20 cellular contexts compared by ENCODE assay signal in the genomic region with DNA sequence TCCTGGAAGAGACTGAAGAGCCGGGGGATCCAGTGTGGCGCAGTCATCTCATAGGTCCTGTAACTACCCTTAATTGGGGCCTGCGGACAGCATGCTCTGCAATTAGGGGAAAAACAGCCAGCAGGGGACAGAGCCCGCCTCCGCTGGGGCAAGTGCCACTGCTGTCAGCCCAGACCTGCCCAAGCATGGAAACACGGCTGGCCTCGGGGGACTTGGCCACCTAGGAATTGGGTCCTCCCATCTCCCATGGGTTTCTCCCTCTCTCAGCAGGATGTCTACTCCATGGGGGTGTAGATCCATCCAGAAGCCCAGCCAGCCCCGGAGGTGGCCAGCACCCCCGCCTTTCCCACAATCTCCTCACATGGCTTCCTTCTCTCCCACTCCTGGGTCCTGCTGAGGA. TPM values are rescaled to one million over a fixed set of nuclear protein-coding genes. Genes with fewer than 3 reads are reported as not detected.
A peak's percentile ranks its signal among the peaks of the same experiment; 100 is the strongest.
DNase-seq lines count a peak whose midpoint lies in the region; ATAC-seq and TF ChIP-seq lines count a peak whose summit lies in the region.
"Had no signal": no experiment of that assay in that cellular context is flagged by ENCODE, and none has a peak within 500 bp of the region (broad histone marks: within the 10 kb centered on the region; RNA-seq: fewer than 3 reads in every experiment).

No MANE protein-coding gene starts in this region.

- no peak overlapping the region for H3K27ac ChIP-seq in SK-N-SH (ENCODE audit: low read depth in 2 of 2, low read length in 1 of 2)
- H3K27ac ChIP-seq in foreskin keratinocyte: no peak overlapping the region
- H3K27ac ChIP-seq in WERI-Rb-1: no peak overlapping the region
- H3K27ac ChIP-seq: C4-2B, esophagus squamous epithelium, KMS-11 had no signal

- H3K27me3 Mint-ChIP-seq in stimulated activated naive B cell treated with anti-CD40 and anti-IgM and Interleukin-4, amounts not matched to agents 10 μg/mL and 1 μg/mL and 100 μg/mL, for 72 hours: peaks cover 17 to 28% of the 10 kb centered on the region in 2 donors

- peak overlapping the region; percentile 25 for H3K27ac Mint-ChIP-seq in stimulated activated naive B cell treated with anti-CD40 and anti-IgM and Interleukin-4, amounts not matched to agents 10 μg/mL and 1 μg/mL and 100 μg/mL, for 72 hours
- H3K27ac Mint-ChIP-seq: activated CD8-positive, alpha-beta memory T cell treated with anti-CD3 and anti-CD28 coated beads, Interleukin-2, amount 10 ng/mL, durations not matched to agents 7 days and 5 days; activated T-helper 2 cell treated with anti-CD3 and anti-CD28 coated beads, Interferon-gamma antibody, Interleukin-2, Interleukin-4, amounts not matched to agents 10 μg/mL and 5 μg/mL and 100 μg/mL, durations not matched to agents 14 hours and 24 hours and 36 hours had no signal

- POLR2A ChIA-PET in SK-N-SH (lab: Yijun Ruan, JAX): no interaction called here

- H3K9me3 ChIP-seq in SK-N-SH (no peaks in the 10 kb centered on the region), WERI-Rb-1 (ENCODE audit: severe bottlenecking) (peaks cover 2% of the 10 kb centered on the region)

- no peak overlapping the region for H2AFZ ChIP-seq in SK-N-SH (ENCODE audit: low read depth)

- DNase-seq in SK-N-SH (no peak), NCI-H69 (lab: John Stamatoyannopoulos, UW) (peak; percentile 84), foreskin keratinocyte (no peak), T-helper 2 cell (no peak), WERI-Rb-1 (no peak)
- no peak for DNase-seq in stimulated activated naive B cell treated with anti-CD40 and anti-IgM and Interleukin-4, amounts not matched to agents 10 μg/mL and 1 μg/mL and 100 μg/mL, for 72 hours
- DNase-seq: activated CD8-positive, alpha-beta memory T cell treated with anti-CD3 and anti-CD28 coated beads, Interleukin-2, amount 10 ng/mL, durations not matched to agents 7 days and 5 days; effector memory CD4-positive, alpha-beta T cell; esophagus squamous epithelium; naive thymus-derived CD4-positive, alpha-beta T cell; NCI-H1048 had no signal

- H3K36me3 ChIP-seq in SK-N-SH (replicated peaks in 1 of 2; ENCODE audit: control insufficient read depth in 1 of 2, insufficient read depth in 2 of 2, low read length in 1 of 2) (no peaks in the 10 kb centered on the region), WERI-Rb-1 (no peaks in the 10 kb centered on the region)
- H3K36me3 ChIP-seq: esophagus squamous epithelium had no signal

- 79% methylated on average over 9 of the region's 9 CpGs for WGBS in SK-N-SH (ENCODE audit: low lambda C conversion rate)

- no peak overlapping the region for H3K9ac ChIP-seq in SK-N-SH
- H3K9ac ChIP-seq: KMS-11 had no signal

- CTCF ChIA-PET in SK-N-SH (lab: Yijun Ruan, JAX): interaction anchor here (1.3 to 1.4 kb wide), 2 partner anchors 12 to 62 kb away, joined by 4 to 6 read pairs; no protein-coding TSS in a partner anchor

- no peak for TF ChIP-seq EP300 in SK-N-SH (IDR thresholded peaks at IDR 0.05; ENCODE audit: borderline replicate concordance in 1 of 2, low read depth in 1 of 2, low read length in 1 of 2)

- no peaks in the 10 kb centered on the region for H3K36me3 Mint-ChIP-seq in stimulated activated naive B cell treated with anti-CD40 and anti-IgM and Interleukin-4, amounts not matched to agents 10 μg/mL and 1 μg/mL and 100 μg/mL, for 72 hours
- H3K36me3 Mint-ChIP-seq: activated CD8-positive, alpha-beta memory T cell treated with anti-CD3 and anti-CD28 coated beads, Interleukin-2, amount 10 ng/mL, durations not matched to agents 7 days and 5 days; naive thymus-derived CD4-positive, alpha-beta T cell had no signal

- no peaks in the 10 kb centered on the region for H3F3A ChIP-seq in SK-N-SH (replicated peaks; ENCODE audit: insufficient read depth)

- no peaks in the 10 kb centered on the region for H3K79me2 ChIP-seq in SK-N-SH (ENCODE audit: insufficient read depth)

- TF ChIP-seq RAD21 in SK-N-SH (IDR thresholded peaks at IDR 0.05; ENCODE audit: low read length): 0 out of 2 replicates have a peak, but pooled peaks have one; percentile 9

- H3K4me3 Mint-ChIP-seq in stimulated activated naive B cell treated with anti-CD40 and anti-IgM and Interleukin-4, amounts not matched to agents 10 μg/mL and 1 μg/mL and 100 μg/mL, for 72 hours: no peak overlapping the region
- H3K4me3 Mint-ChIP-seq: activated CD8-positive, alpha-beta memory T cell treated with anti-CD3 and anti-CD28 coated beads, Interleukin-2, amount 10 ng/mL, durations not matched to agents 7 days and 5 days; naive thymus-derived CD4-positive, alpha-beta T cell had no signal

- H3K4me1 Mint-ChIP-seq in stimulated activated naive B cell treated with anti-CD40 and anti-IgM and Interleukin-4, amounts not matched to agents 10 μg/mL and 1 μg/mL and 100 μg/mL, for 72 hours: peaks cover 0 to 3% of the 10 kb centered on the region in 2 donors
- H3K4me1 Mint-ChIP-seq: activated CD8-positive, alpha-beta memory T cell treated with anti-CD3 and anti-CD28 coated beads, Interleukin-2, amount 10 ng/mL, durations not matched to agents 7 days and 5 days had no signal

- H3K4me2 ChIP-seq in SK-N-SH: no peak overlapping the region
- H3K4me2 ChIP-seq: KMS-11 had no signal

- H3K9me2 ChIP-seq in SK-N-SH: no peaks in the 10 kb centered on the region

- no peaks in the 10 kb centered on the region for H3K9me3 Mint-ChIP-seq in stimulated activated naive B cell treated with anti-CD40 and anti-IgM and Interleukin-4, amounts not matched to agents 10 μg/mL and 1 μg/mL and 100 μg/mL, for 72 hours
- H3K9me3 Mint-ChIP-seq: activated T-helper 2 cell treated with anti-CD3 and anti-CD28 coated beads, Interferon-gamma antibody, Interleukin-2, Interleukin-4, amounts not matched to agents 10 μg/mL and 5 μg/mL and 100 μg/mL, durations not matched to agents 14 hours and 24 hours and 36 hours; naive thymus-derived CD4-positive, alpha-beta T cell had no signal

- TF ChIP-seq CTCF in SK-N-SH (IDR thresholded peaks at IDR 0.05): no peak
- no peak for TF ChIP-seq CTCF in foreskin keratinocyte (conservative IDR thresholded peaks at IDR 0.05)
- no peak for TF ChIP-seq CTCF in WERI-Rb-1 (IDR thresholded peaks at IDR 0.05; ENCODE audit: low read depth, low read length)

- peaks cover 0 to 20% of the 10 kb centered on the region in 2 experiments; a peak in 1 of 4 replicates for H3K4me1 ChIP-seq in SK-N-SH (ENCODE audit: control insufficient read depth in 1 of 2, insufficient read depth in 2 of 2, low read depth in 1 of 2, low read length in 1 of 2)
- no peaks in the 10 kb centered on the region for H3K4me1 ChIP-seq in foreskin keratinocyte

- H4K20me1 ChIP-seq in SK-N-SH (ENCODE audit: insufficient read depth): no peaks in the 10 kb centered on the region

- H3K27me3 ChIP-seq in SK-N-SH (ENCODE audit: insufficient read depth): peaks cover 14% of the 10 kb centered on the region; the same call in 1 of the 2 replicates
- H3K27me3 ChIP-seq in foreskin keratinocyte: peaks cover 54% of the 10 kb centered on the region
- H3K27me3 ChIP-seq in WERI-Rb-1 (ENCODE audit: insufficient read depth, low read depth, severe bottlenecking): no peaks in the 10 kb centered on the region

- H3K4me3 ChIP-seq in SK-N-SH (ENCODE audit: low read depth in 2 of 2, low read length in 1 of 2) (no peak overlapping the region), WERI-Rb-1 (ENCODE audit: low read depth, low read length) (no peak overlapping the region)
- H3K4me3 ChIP-seq: esophagus squamous epithelium had no signal

- ATAC-seq in SK-N-SH treated with all-trans-retinoic acid at 6 μM for 48 hours (no peak), foreskin keratinocyte (peak; percentile 15), GM19395 (IDR thresholded peaks at IDR 0.05; ENCODE audit: unreplicated experiment) (no peak)
- ATAC-seq in stimulated activated naive B cell treated with anti-CD40 and anti-IgM and Interleukin-4, amounts not matched to agents 10 μg/mL and 1 μg/mL and 100 μg/mL, for 72 hours (replicated peaks): no peak
- ATAC-seq: activated CD8-positive, alpha-beta memory T cell treated with anti-CD3 and anti-CD28 coated beads, Interleukin-2, amount 10 ng/mL, durations not matched to agents 7 days and 5 days; naive thymus-derived CD4-positive, alpha-beta T cell; sciatic nerve had no signal

TF ChIP-seq in SK-N-SH, 30 proteins besides CTCF, POLR2A, EP300 and RAD21 (continues in another document):
- no peak for TF ChIP-seq TEAD4 (IDR thresholded peaks at IDR 0.05; ENCODE audit: borderline replicate concordance, insufficient read depth)
- no peak for TF ChIP-seq NRF1 (IDR thresholded peaks at IDR 0.05; ENCODE audit: low read depth, low read length)

TF ChIP-seq in SK-N-SH treated with all-trans-retinoic acid at 6 μM for 48 hours, 23 proteins besides CTCF, POLR2A, EP300 and RAD21 (continues in another document):
- TF ChIP-seq ESRRG (CRISPR knock-in tag; IDR thresholded peaks at IDR 0.05) (no peak), PATZ1 (CRISPR knock-in tag; IDR thresholded peaks at IDR 0.05; ENCODE audit: borderline replicate concordance) (no peak), ZFP30 (CRISPR knock-in tag; IDR thresholded peaks at IDR 0.05) (no peak), ZNF565 (CRISPR knock-in tag; conservative IDR thresholded peaks at IDR 0.05; ENCODE audit: low read depth) (no peak)

RNA-seq across cellular contexts. Expression of gene GHRH, which starts 3.6 kb away (rescaled TPM):
- polyA plus RNA-seq in SK-N-SH (2012; rRNA removed) (not detected in 2 replicates), foreskin keratinocyte (not detected in 2 replicates)
- not detected in 2 replicates for polyA plus RNA-seq in SK-N-SH (2012; cell fraction: cytosol; rRNA removed)
- not detected in 2 replicates for polyA plus RNA-seq in SK-N-SH (2012; cell fraction: nucleus; rRNA removed)
- total RNA-seq in foreskin keratinocyte: not detected in 2 replicates
- total RNA-seq: activated CD8-positive, alpha-beta memory T cell treated with anti-CD3 and anti-CD28 coated beads, Interleukin-2, amount 10 ng/mL, durations not matched to agents 7 days and 5 days; activated T-helper 2 cell treated with anti-CD3 and anti-CD28 coated beads, Interferon-gamma antibody, Interleukin-2, Interleukin-4, amounts not matched to agents 10 μg/mL and 5 μg/mL and 100 μg/mL, durations not matched to agents 14 hours and 24 hours and 36 hours; esophagus squamous epithelium; mesenteric fat pad; naive thymus-derived CD4-positive, alpha-beta T cell; RPMI7951; sciatic nerve; temporal lobe had no signal
- polyA plus RNA-seq: naive thymus-derived CD4-positive, alpha-beta T cell had no signal

RNA-seq across cellular contexts. Expression of gene MANBAL, which starts 31.5 kb away (rescaled TPM):
- polyA plus RNA-seq in SK-N-SH (2012; rRNA removed) (105 and 141 TPM in 2 replicates), foreskin keratinocyte (87.1 and 96.4 TPM in 2 replicates)
- 96.7 and 125 TPM in 2 replicates for polyA plus RNA-seq in SK-N-SH (2012; cell fraction: cytosol; rRNA removed)
- 67.4 and 78.5 TPM in 2 replicates for polyA plus RNA-seq in SK-N-SH (2012; cell fraction: nucleus; rRNA removed)
- total RNA-seq in foreskin keratinocyte: 46.6 and 50.0 TPM in 2 replicates
